17 cellular contexts compared by ENCODE assay signal in the genomic region with DNA sequence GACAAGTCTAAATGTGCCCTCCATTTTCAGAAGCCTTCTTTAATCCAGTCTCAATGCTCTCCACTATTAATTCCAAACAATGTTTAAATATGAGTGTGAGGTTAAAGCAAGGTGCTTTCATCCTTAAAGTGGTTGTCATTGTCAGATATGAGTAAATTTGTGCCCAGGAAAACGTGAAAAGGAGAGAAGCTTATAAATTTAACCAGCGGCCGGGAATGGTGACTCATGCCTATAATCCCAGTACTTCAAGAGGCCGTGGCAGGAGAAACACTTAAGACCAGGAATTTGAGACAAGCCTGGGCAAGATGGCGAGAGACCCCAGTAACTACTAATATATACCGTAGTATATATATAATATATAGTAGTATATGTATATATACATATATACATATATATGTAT.
DNase-seq lines count a peak whose midpoint lies in the region; ATAC-seq, FAIRE-seq and TF ChIP-seq lines count a peak whose summit lies in the region.
"Had no signal": no experiment of that assay in that cellular context is flagged by ENCODE, and none has a peak within 500 bp of the region (broad histone marks: within the 10 kb centered on the region; RNA-seq: fewer than 3 reads in every experiment).

No MANE protein-coding gene starts in this region.

- H3K27ac ChIP-seq in right atrium auricular region, result peak overlapping the region; percentile 22 to 72
- H3K27ac ChIP-seq: testis had no signal

- no peaks in the 10 kb centered on the region for H3K27me3 ChIP-seq in right atrium auricular region
- H3K27me3 ChIP-seq: pancreas, testis had no signal

- intact Hi-C loops in Right ventricle myocardium inferior (cut with DNase I), result loop anchor here (5.0 to 10.0 kb wide), 3 partner anchors 268 to 658 kb away; partner anchors contain the start of gene ARHGAP24

- no peak overlapping the region for H3K4me3 ChIP-seq in right atrium auricular region
- H3K4me3 ChIP-seq in fibroblast of villous mesenchyme (ENCODE audit: low read depth, low read length), result no peak overlapping the region
- H3K4me3 ChIP-seq: pancreas, testis had no signal

- no peak for TF ChIP-seq CTCF in right atrium auricular region (IDR thresholded peaks at IDR 0.05)
- no peak for TF ChIP-seq CTCF in fibroblast of villous mesenchyme (IDR thresholded peaks at IDR 0.05; ENCODE audit: insufficient read depth, low read depth, low read length)

- no peaks in the 10 kb centered on the region for H3K36me3 ChIP-seq in right atrium auricular region
- H3K36me3 ChIP-seq: pancreas had no signal

- H3K4me1 ChIP-seq in right atrium auricular region, result peaks cover 0 to 31% of the 10 kb centered on the region in 2 donors
- H3K4me1 ChIP-seq: Caco-2 had no signal

- ATAC-seq in Right ventricle myocardium inferior, result no peak
- ATAC-seq in HG02840 (IDR thresholded peaks at IDR 0.05; ENCODE audit: low FRiP score, unreplicated experiment), result no peak
- ATAC-seq: activated T-helper 17 cell treated with anti-CD3 and anti-CD28 coated beads, Interleukin-2, amount 50 U/mL, for 72 hours; pancreas had no signal

- H3K9me3 ChIP-seq in right atrium auricular region, result no peaks in the 10 kb centered on the region
- H3K9me3 ChIP-seq: Caco-2, pancreas, testis had no signal

- DNase-seq in right atrium auricular region (ENCODE audit: low spot score), result no peak
- no peak for DNase-seq in Right ventricle myocardium inferior (ENCODE audit: missing footprints)
- peak; percentile 7 for DNase-seq in RCC 7860 (ENCODE audit: low spot score)
- peak; percentile 85 for DNase-seq in fibroblast of villous mesenchyme (ENCODE audit: low read depth)
- DNase-seq in stimulated activated CD4-positive, alpha-beta T cell treated with anti-CD3 and anti-CD28 coated beads, Interleukin-4, amount 100 ng/mL, for 1 hour, result no peak
- DNase-seq in kidney glomerular epithelial cell (lab: John Stamatoyannopoulos, UW), result no peak
- DNase-seq in NCI-H128 (lab: John Stamatoyannopoulos, UW; ENCODE audit: unreplicated experiment), result no peak
- DNase-seq: activated CD4-positive, alpha-beta memory T cell treated with anti-CD3 and anti-CD28 coated beads, Interleukin-2, amount 10 ng/mL, durations not matched to agents 7 days and 5 days; aorta; Caco-2; midbrain; NCI-H1092; NCI-H748 treated with DMSO at 0.1 percent for 48 hours; pancreas; testis had no signal

- FAIRE-seq in RCC 7860 (lab: Jason Lieb, UNC), result peak; percentile 14
- FAIRE-seq: pancreas had no signal

Comparison
In these comparisons a context has a peak if more than half of its experiments do, and no peak if none do; other contexts are left out.
1. DNase-seq: peak in RCC 7860 (single experiment) and fibroblast of villous mesenchyme (single experiment); none in right atrium auricular region (single experiment), Right ventricle myocardium inferior (single experiment), stimulated activated CD4-positive, alpha-beta T cell treated with anti-CD3 and anti-CD28 coated beads, Interleukin-4, amount 100 ng/mL, for 1 hour (single experiment), kidney glomerular epithelial cell (single experiment) and NCI-H128 (single experiment).